Comparison of ENCODE assay signal across 11 cellular contexts in the genomic region with DNA sequence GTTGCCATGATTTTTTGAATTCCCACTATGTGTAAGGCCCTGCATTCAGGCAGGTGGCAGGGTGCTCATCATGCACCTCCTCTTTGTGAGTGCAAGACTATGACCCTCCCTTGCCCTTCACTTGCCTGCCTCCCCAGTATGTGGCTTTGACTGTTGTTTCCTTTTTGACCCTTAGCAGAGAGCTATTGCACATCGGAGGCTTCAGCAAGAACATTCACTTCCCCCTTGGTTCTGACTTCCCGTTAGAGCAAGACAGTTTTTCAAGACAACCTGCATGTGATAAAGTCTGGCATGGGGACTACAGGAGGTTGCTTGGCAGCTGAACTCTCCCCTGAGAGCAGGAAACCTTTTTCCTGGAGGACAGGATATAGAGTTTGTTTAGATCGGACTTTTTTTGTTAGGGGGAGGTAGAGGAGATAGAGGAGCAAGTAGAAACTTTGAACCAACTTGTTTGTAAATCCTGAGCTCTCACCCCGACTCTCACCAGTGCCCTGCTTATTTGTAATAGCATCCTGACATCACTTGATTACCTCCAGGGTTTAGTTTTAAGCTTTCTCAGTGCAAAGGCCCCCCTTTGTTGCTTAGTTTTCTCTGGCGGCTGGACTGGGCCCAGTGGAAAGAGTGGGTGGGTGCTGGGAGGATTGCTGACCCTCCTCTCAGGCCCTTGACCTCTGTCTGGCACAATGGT. TPM values are rescaled to one million over a fixed set of nuclear protein-coding genes. Genes with fewer than 3 reads are reported as not detected.
DNase-seq lines count a peak whose midpoint lies in the region; ATAC-seq and TF ChIP-seq lines count a peak whose summit lies in the region.
"Had no signal": no experiment of that assay in that cellular context is flagged by ENCODE, and none has a peak within 500 bp of the region (broad histone marks: within the 10 kb centered on the region; RNA-seq: fewer than 3 reads in every experiment).

No MANE protein-coding gene starts in this region.

- H3K27me3 ChIP-seq in BLaER1 treated with 17β-estradiol and CSF1 and Interleukin-3, amounts not matched to agents 10 nM and 100 nM, result no peaks in the 10 kb centered on the region
- no peaks in the 10 kb centered on the region for H3K27me3 ChIP-seq in left lung

- H4K20me1 ChIP-seq in BLaER1 treated with 17β-estradiol and CSF1 and Interleukin-3, amounts not matched to agents 10 nM and 100 nM, result peaks cover 0 to 53% (median 0%) of the 10 kb centered on the region in 11 experiments; a peak in 3 of 22 replicates

- peak overlapping the region in 9 of 11 experiments; percentile 11 to 86 (median 69); a peak in 17 of 22 replicates for H3K27ac ChIP-seq in BLaER1 treated with 17β-estradiol and CSF1 and Interleukin-3, amounts not matched to agents 10 nM and 100 nM
- peak overlapping the region; percentile 24 to 93 for H3K27ac ChIP-seq in left lung
- H3K27ac ChIP-seq: C4-2B had no signal

- no peaks in the 10 kb centered on the region for H3K9me3 ChIP-seq in BLaER1 treated with 17β-estradiol and CSF1 and Interleukin-3, amounts not matched to agents 10 nM and 100 nM (replicated peaks in 1 of 11)
- no peaks in the 10 kb centered on the region for H3K9me3 ChIP-seq in left lung

- peak overlapping the region in 8 of 11 experiments; percentile 0 to 74 (median 43); a peak in 11 of 22 replicates for H3K9ac ChIP-seq in BLaER1 treated with 17β-estradiol and CSF1 and Interleukin-3, amounts not matched to agents 10 nM and 100 nM

- no peak for TF ChIP-seq POLR2A in GM18505 (IDR thresholded peaks at IDR 0.05; ENCODE audit: borderline replicate concordance, extremely low read depth, insufficient read depth, insufficient read length)

- peak overlapping the region in 9 of 11 experiments; percentile 25 to 91 (median 72); a peak in 16 of 22 replicates for H3K4me2 ChIP-seq in BLaER1 treated with 17β-estradiol and CSF1 and Interleukin-3, amounts not matched to agents 10 nM and 100 nM

- no peak for TF ChIP-seq CTCF in left lung (IDR thresholded peaks at IDR 0.05)

- intact Hi-C loops in left lung (cut with DNase I), result no loop called here

- peaks cover 68 to 90% (median 83%) of the 10 kb centered on the region in 11 experiments for H3K36me3 ChIP-seq in BLaER1 treated with 17β-estradiol and CSF1 and Interleukin-3, amounts not matched to agents 10 nM and 100 nM
- peaks cover 0 to 69% of the 10 kb centered on the region in 2 donors for H3K36me3 ChIP-seq in left lung

- H3K4me3 ChIP-seq in BLaER1 treated with 17β-estradiol and CSF1 and Interleukin-3, amounts not matched to agents 10 nM and 100 nM, result peak overlapping the region in 2 of 10 experiments; percentile 14 to 30; a peak in 1 of 20 replicates
- H3K4me3 ChIP-seq in left lung, result no peak overlapping the region

- ATAC-seq in HG02759 (IDR thresholded peaks at IDR 0.05; ENCODE audit: unreplicated experiment) (peak; percentile 52), left lung (peak; percentile 79), HG03159 (IDR thresholded peaks at IDR 0.05; ENCODE audit: unreplicated experiment) (no peak), GM18505 (IDR thresholded peaks at IDR 0.05; ENCODE audit: unreplicated experiment) (no peak), GM18873 (IDR thresholded peaks at IDR 0.05; ENCODE audit: low FRiP score, unreplicated experiment) (no peak)

- DNase-seq in UCSD-AML1 (lab: John Stamatoyannopoulos, UW; ENCODE audit: unreplicated experiment) (peak; percentile 39), left lung (no peak)
- no peak for DNase-seq in activated effector memory CD4-positive, alpha-beta T cell treated with Interleukin-2 at 50 U/mL for 16 hours
- DNase-seq: activated naive CD4-positive, alpha-beta T cell treated with anti-CD3 and anti-CD28 coated beads, Interleukin-2, amount 50 U/mL, for 16 hours; NCI-H1417 treated with DMSO at 0.1 percent for 48 hours had no signal

- H3K4me1 ChIP-seq in BLaER1 treated with 17β-estradiol and CSF1 and Interleukin-3, amounts not matched to agents 10 nM and 100 nM, result peaks cover 7 to 47% (median 22%) of the 10 kb centered on the region in 10 experiments; a peak in 19 of 20 replicates
- peaks cover 0 to 42% of the 10 kb centered on the region in 2 donors for H3K4me1 ChIP-seq in left lung

RNA-seq across cellular contexts. Expression of a gene that starts 34.3 kb away (rescaled TPM):
- 10 to 100 TPM; 19.1 to 30.7 TPM for total RNA-seq in left lung

RNA-seq across cellular contexts. Expression of a gene that starts 43.5 kb away (rescaled TPM):
- total RNA-seq in left lung, result 10 to 100 TPM; 44.2 to 58.3 TPM

Comparison
In these comparisons a context has a peak if more than half of its experiments do, and no peak if none do; other contexts are left out.
1. ATAC-seq: peak in HG02759 (single experiment) and left lung (single experiment); none in HG03159 (single experiment), GM18505 (single experiment) and GM18873 (single experiment).